13 cellular contexts compared by ENCODE assay signal in the genomic region with DNA sequence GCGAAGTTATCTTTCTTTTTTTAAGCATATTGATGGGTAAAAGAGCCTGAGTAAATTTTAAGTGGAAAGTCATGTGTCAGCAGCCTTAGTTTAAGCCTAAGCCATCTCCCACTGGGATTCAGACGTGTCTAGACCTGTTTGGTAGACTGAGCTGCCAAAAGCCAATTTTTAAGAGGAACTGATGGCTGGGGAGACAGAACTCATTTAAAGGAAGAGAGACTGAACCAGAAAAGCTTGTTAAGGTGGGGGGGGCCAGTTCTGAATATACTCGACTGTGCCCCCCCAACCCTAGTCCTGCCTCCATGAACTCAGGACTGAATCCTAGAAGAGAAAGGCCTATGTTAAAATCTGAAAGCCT. TPM values are rescaled to one million over a fixed set of nuclear protein-coding genes. Genes with fewer than 3 reads are reported as not detected.
DNase-seq lines count a peak whose midpoint lies in the region; ATAC-seq, FAIRE-seq and TF ChIP-seq lines count a peak whose summit lies in the region.
"Had no signal": no experiment of that assay in that cellular context is flagged by ENCODE, and none has a peak within 500 bp of the region (broad histone marks: within the 10 kb centered on the region; RNA-seq: fewer than 3 reads in every experiment).

No MANE protein-coding gene starts in this region.

- no peak overlapping the region for H3K4me3 Mint-ChIP-seq in astrocyte (ENCODE audit: unreplicated experiment)
- H3K4me3 Mint-ChIP-seq: B cell had no signal

- H3K9me3 Mint-ChIP-seq in astrocyte (ENCODE audit: unreplicated experiment), result peaks cover 2% of the 10 kb centered on the region

- no peak overlapping the region for H3K4me2 ChIP-seq in astrocyte (ENCODE audit: low read length)

- H3K4me3 ChIP-seq in right atrium auricular region (no peak overlapping the region), heart right ventricle (no peak overlapping the region), astrocyte (ENCODE audit: insufficient read depth, low read depth, low read length) (no peak overlapping the region), uterus (no peak overlapping the region)
- H3K4me3 ChIP-seq: transverse colon had no signal

- 67 to 75% methylated on average over 3 of the region's 3 CpGs for WGBS in heart right ventricle, 2 donors

- no peak for FAIRE-seq in astrocyte (lab: Jason Lieb, UNC)
- FAIRE-seq: GM18507 had no signal

- intact Hi-C loops in heart right ventricle (cut with DNase I) (loop anchor here in 4 of 10 donors (10.0 kb wide), 4 partner anchors 58 to 168 kb away; partner anchors contain the start of gene PLPP1 (in 1 of the 4)), uterus (cut with DNase I; ENCODE audit: low total_unique reads) (no loop called here)

- H3K27me3 Mint-ChIP-seq in astrocyte (ENCODE audit: low read depth, unreplicated experiment), result no peaks in the 10 kb centered on the region

- H3K79me2 ChIP-seq in astrocyte (ENCODE audit: insufficient read depth, low read length), result no peaks in the 10 kb centered on the region

- no peak for TF ChIP-seq CTCF in right atrium auricular region (IDR thresholded peaks at IDR 0.05)
- no peak for TF ChIP-seq CTCF in heart right ventricle (IDR thresholded peaks at IDR 0.05)
- TF ChIP-seq CTCF in astrocyte (IDR thresholded peaks at IDR 0.05; ENCODE audit: insufficient read depth, low read depth, low read length), result no peak
- no peak for TF ChIP-seq CTCF in uterus (IDR thresholded peaks at IDR 0.05)

- H3K4me1 Mint-ChIP-seq in astrocyte (ENCODE audit: low read depth, unreplicated experiment), result peaks cover 20% of the 10 kb centered on the region
- H3K4me1 Mint-ChIP-seq: B cell had no signal

- H3K36me3 ChIP-seq in right atrium auricular region (no peaks in the 10 kb centered on the region), heart right ventricle (no peaks in the 10 kb centered on the region), astrocyte (ENCODE audit: insufficient read depth, low read length) (no peaks in the 10 kb centered on the region), uterus (no peaks in the 10 kb centered on the region)
- H3K36me3 ChIP-seq: transverse colon had no signal

- DNase-seq in right atrium auricular region (ENCODE audit: low spot score) (no peak), heart right ventricle (no peak), NCI-H2196 treated with DMSO at 0.1 percent for 48 hours (lab: John Stamatoyannopoulos, UW; ENCODE audit: unreplicated experiment) (peak; percentile 6), astrocyte (ENCODE audit: low read depth) (no peak), NCI-H1092 (lab: John Stamatoyannopoulos, UW) (no peak), uterus (no peak), NCI-H2029 (lab: John Stamatoyannopoulos, UW) (no peak)
- DNase-seq: Karpas-422, transverse colon had no signal

- H3K27ac Mint-ChIP-seq in astrocyte (ENCODE audit: unreplicated experiment), result peak overlapping the region; percentile 84
- H3K27ac Mint-ChIP-seq: B cell had no signal

- ATAC-seq in heart right ventricle (no peak), HG02840 (IDR thresholded peaks at IDR 0.05; ENCODE audit: low FRiP score, unreplicated experiment) (no peak)
- ATAC-seq: Panc1 had no signal

- TF ChIP-seq POLR2A in uterus (IDR thresholded peaks at IDR 0.05), result no peak

- peak overlapping the region; percentile 42 to 50 for H3K27ac ChIP-seq in right atrium auricular region
- peak overlapping the region in 5 of 10 donors; percentile 29 to 85 (median 56) for H3K27ac ChIP-seq in heart right ventricle
- H3K27ac ChIP-seq in astrocyte (ENCODE audit: low read depth, low read length), result no peak overlapping the region
- H3K27ac ChIP-seq in uterus, result no peak overlapping the region
- H3K27ac ChIP-seq: transverse colon had no signal

- no peak overlapping the region for H3K9ac ChIP-seq in astrocyte (ENCODE audit: low read length)

- no peaks in the 10 kb centered on the region for H4K20me1 ChIP-seq in astrocyte (ENCODE audit: insufficient read depth, low read length)

- no peaks in the 10 kb centered on the region for H3K9me3 ChIP-seq in right atrium auricular region
- peaks cover 0 to 4% (median 0%) of the 10 kb centered on the region in 11 donors for H3K9me3 ChIP-seq in heart right ventricle
- H3K9me3 ChIP-seq in astrocyte (ENCODE audit: insufficient read depth, low read depth, low read length), result no peaks in the 10 kb centered on the region
- no peaks in the 10 kb centered on the region for H3K9me3 ChIP-seq in uterus
- H3K9me3 ChIP-seq: transverse colon had no signal

- H3K27me3 ChIP-seq in right atrium auricular region, result no peaks in the 10 kb centered on the region
- no peaks in the 10 kb centered on the region for H3K27me3 ChIP-seq in heart right ventricle
- no peaks in the 10 kb centered on the region for H3K27me3 ChIP-seq in astrocyte (ENCODE audit: insufficient read depth, low read length)
- H3K27me3 ChIP-seq in uterus, result no peaks in the 10 kb centered on the region
- H3K27me3 ChIP-seq: transverse colon had no signal

- H3K36me3 Mint-ChIP-seq in astrocyte (ENCODE audit: low read depth, unreplicated experiment), result no peaks in the 10 kb centered on the region

- no peak overlapping the region for H2AFZ ChIP-seq in astrocyte (ENCODE audit: low read depth, low read length)

- H3K4me1 ChIP-seq in right atrium auricular region, result peaks cover 0 to 45% of the 10 kb centered on the region in 2 donors
- H3K4me1 ChIP-seq in heart right ventricle, result peaks cover 12 to 62% (median 25%) of the 10 kb centered on the region in 9 donors
- peaks cover 10% of the 10 kb centered on the region for H3K4me1 ChIP-seq in astrocyte (ENCODE audit: insufficient read depth, low read length)
- H3K4me1 ChIP-seq in uterus, result peaks cover 0 to 12% of the 10 kb centered on the region in 2 donors

RNA-seq across cellular contexts. Expression of gene PLPP1, which starts 58.3 kb away (rescaled TPM):
- 100 to 1,000 TPM; 170 to 189 TPM for total RNA-seq in right atrium auricular region
- total RNA-seq in heart right ventricle, result 100 to 1,000 TPM in 1 of 10 donors, 10 to 100 TPM in 9; 58.7 to 111 (median 75.4) TPM
- 100 to 1,000 TPM in 1 of 2 donors, 10 to 100 TPM in 1; 90.2 to 110 TPM for polyA plus RNA-seq in heart right ventricle
- total RNA-seq in astrocyte, result 56.3 and 58.9 TPM in 2 replicates
- total RNA-seq in uterus, result 100 to 1,000 TPM in 3 of 4 donors, 10 to 100 TPM in 1; 83.4 to 297 (median 175) TPM

Comparison
In these comparisons a context has a peak if more than half of its experiments do, and no peak if none do; other contexts are left out.
1. H3K27ac ChIP-seq: peak in right atrium auricular region (2 of 2); none in astrocyte (single experiment) and uterus (0 of 2).